In the genomic region with DNA sequence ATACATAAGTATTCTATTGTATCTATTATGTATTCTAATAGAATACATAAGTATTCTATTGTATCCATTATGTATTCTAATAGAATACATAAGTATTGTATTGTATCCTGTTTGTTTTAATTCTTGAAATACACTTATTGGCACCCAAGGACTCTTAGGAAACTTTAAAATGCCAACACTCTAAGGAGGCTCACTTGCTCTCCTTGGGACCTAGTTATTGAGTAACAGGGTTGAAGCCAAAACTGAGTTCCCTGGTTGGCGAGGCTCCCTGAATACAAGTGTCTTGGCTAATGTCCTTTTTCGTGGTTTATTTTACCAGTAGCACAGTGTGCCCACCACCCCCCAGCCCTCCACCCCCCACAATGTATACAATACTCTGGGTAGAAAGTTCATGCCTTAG, we compare ENCODE assay signal across 32 cellular contexts. TPM values are rescaled to one million over a fixed set of nuclear protein-coding genes. Genes with fewer than 3 reads are reported as not detected.
"Had no signal": no experiment of that assay in that cellular context is flagged by ENCODE, and none has a peak within 500 bp of the region (broad histone marks: within the 10 kb centered on the region; RNA-seq: fewer than 3 reads in every experiment).

No MANE protein-coding gene starts in this region.

- H3K4me1 ChIP-seq: adrenal gland, breast epithelium, SJCRH30 had no signal

- FAIRE-seq: astrocyte, TTC549 had no signal

- H3K27me3 Mint-ChIP-seq: activated CD4-positive, alpha-beta T cell treated with anti-CD3 and anti-CD28 coated beads for 36 hours had no signal

- H3K9me3 ChIP-seq: adrenal gland, body of pancreas, breast epithelium, MG63, SJCRH30, SK-N-SH had no signal

- DNase-seq: activated CD4-positive, alpha-beta T cell treated with anti-CD3 and anti-CD28 coated beads for 36 hours; activated CD4-positive, alpha-beta T cell treated with anti-CD3 and anti-CD28 coated beads, Interleukin-2, amount 10 ng/mL, durations not matched to agents 7 days and 5 days; activated CD4-positive, alpha-beta T cell treated with anti-CD3 and anti-CD28 coated beads, Interleukin-2, amount 50 U/mL, for 48 hours; activated CD8-positive, alpha-beta memory T cell treated with anti-CD3 and anti-CD28 coated beads, Interleukin-2, amount 50 U/mL, for 4 hours; activated gamma-delta T cell treated with Interleukin-2 at 50 U/mL for 16 hours; activated naive CD4-positive, alpha-beta T cell treated with anti-CD3 and anti-CD28 coated beads for 36 hours; activated T-cell treated with anti-CD3 and anti-CD28 coated beads for 4 hours; activated T-cell treated with anti-CD3 and anti-CD28 coated beads, Interleukin-2, amount 50 U/mL, for 4 hours; adrenal gland; Kasumi-1; KG1; MG63; NCI-H1092; NCI-H146; NCI-H187; NCI-H2029 treated with DMSO at 0.1 percent for 48 hours; NCI-H2107; NCI-H226; SHP77; SJCRH30; SK-N-SH had no signal

- H3K36me3 ChIP-seq: adrenal gland, breast epithelium, MG63, SJCRH30 had no signal

- H3K4me3 Mint-ChIP-seq: activated CD4-positive, alpha-beta T cell treated with anti-CD3 and anti-CD28 coated beads for 36 hours; activated CD4-positive, alpha-beta T cell treated with anti-CD3 and anti-CD28 coated beads, Interleukin-2, amount 10 ng/mL, durations not matched to agents 7 days and 5 days; activated naive CD4-positive, alpha-beta T cell treated with anti-CD3 and anti-CD28 coated beads for 36 hours; activated T-cell treated with anti-CD3 and anti-CD28 coated beads, Interleukin-2, amount 50 U/mL, for 4 hours; activated T-helper 1 cell treated with anti-CD3 and anti-CD28 coated beads, Interleukin-12 subunit alpha, Interleukin-12 subunit beta, Interleukin-2, Interleukin-4 antibody, amounts not matched to agents 30 ng/mL and 10 ng/mL and 1 ng/mL, durations not matched to agents 14 hours and 24 hours and 36 hours; T-helper 1 cell treated with Interleukin-12 subunit alpha and Interleukin-12 subunit beta and Interleukin-4 antibody, amounts not matched to agents 30 μg/mL and 1 μg/mL, for 36 hours; T-helper 2 cell treated with Interferon-gamma antibody and Interleukin-4, amounts not matched to agents 5 μg/mL and 100 μg/mL, for 36 hours; WTC11 had no signal

- H3K27ac ChIP-seq: adrenal gland, body of pancreas, breast epithelium, SJCRH30 had no signal

- H3K9me3 Mint-ChIP-seq: activated naive CD4-positive, alpha-beta T cell treated with anti-CD3 and anti-CD28 coated beads for 36 hours; activated naive CD4-positive, alpha-beta T cell treated with anti-CD3 and anti-CD28 coated beads, Interleukin-2, amount 50 U/mL, for 72 hours; activated T-cell treated with anti-CD3 and anti-CD28 coated beads, Interleukin-2, amount 50 U/mL, for 4 hours; activated T-helper 1 cell treated with anti-CD3 and anti-CD28 coated beads, Interleukin-12 subunit alpha, Interleukin-12 subunit beta, Interleukin-2, Interleukin-4 antibody, amounts not matched to agents 30 ng/mL and 10 ng/mL and 1 ng/mL, durations not matched to agents 14 hours and 24 hours and 36 hours; T-helper 1 cell treated with Interleukin-12 subunit alpha and Interleukin-12 subunit beta and Interleukin-4 antibody, amounts not matched to agents 30 μg/mL and 1 μg/mL, for 36 hours; T-helper 2 cell treated with Interferon-gamma antibody and Interleukin-4, amounts not matched to agents 5 μg/mL and 100 μg/mL, for 36 hours; WTC11 had no signal

- H3K27ac Mint-ChIP-seq: activated CD4-positive, alpha-beta T cell treated with anti-CD3 and anti-CD28 coated beads for 36 hours; activated CD4-positive, alpha-beta T cell treated with anti-CD3 and anti-CD28 coated beads, Interleukin-2, amount 10 ng/mL, durations not matched to agents 7 days and 5 days; activated naive CD4-positive, alpha-beta T cell treated with anti-CD3 and anti-CD28 coated beads for 36 hours; activated naive CD4-positive, alpha-beta T cell treated with anti-CD3 and anti-CD28 coated beads, Interleukin-2, amount 50 U/mL, for 72 hours; activated T-helper 1 cell treated with anti-CD3 and anti-CD28 coated beads, Interleukin-12 subunit alpha, Interleukin-12 subunit beta, Interleukin-2, Interleukin-4 antibody, amounts not matched to agents 30 ng/mL and 10 ng/mL and 1 ng/mL, durations not matched to agents 14 hours and 24 hours and 36 hours; T-helper 1 cell treated with Interleukin-12 subunit alpha and Interleukin-12 subunit beta and Interleukin-4 antibody, amounts not matched to agents 30 μg/mL and 1 μg/mL, for 36 hours; T-helper 2 cell treated with Interferon-gamma antibody and Interleukin-4, amounts not matched to agents 5 μg/mL and 100 μg/mL, for 36 hours; WTC11 had no signal

- H3K36me3 Mint-ChIP-seq: activated naive CD4-positive, alpha-beta T cell treated with anti-CD3 and anti-CD28 coated beads, Interleukin-2, amount 50 U/mL, for 72 hours; WTC11 had no signal

- H3K27me3 ChIP-seq: adrenal gland, body of pancreas, breast epithelium, MG63, SJCRH30 had no signal

- ATAC-seq: activated CD4-positive, alpha-beta T cell treated with anti-CD3 and anti-CD28 coated beads for 36 hours; activated CD4-positive, CD25-positive, alpha-beta regulatory T cell treated with anti-CD3 and anti-CD28 coated beads, Interleukin-2, amount 50 U/mL, for 24 hours; activated naive CD4-positive, alpha-beta T cell treated with anti-CD3 and anti-CD28 coated beads, Interleukin-2, amount 50 U/mL, for 72 hours; activated T-cell treated with anti-CD3 and anti-CD28 coated beads, Interleukin-2, amount 50 U/mL, for 4 hours; body of pancreas; Panc1; WTC11 had no signal

- H3K4me3 ChIP-seq: adrenal gland, body of pancreas, breast epithelium, MG63, SJCRH30 had no signal

- H3K4me2 ChIP-seq: SK-N-SH had no signal

RNA-seq across cellular contexts. Expression of gene PRDM1, which starts 32.7 kb away (rescaled TPM):
- total RNA-seq: SJCRH30 had no signal
